In genomic region chr5:55578771-55579170, GRCh38 we compare ENCODE assay signal across 19 cellular contexts. TPM values are rescaled to one million over a fixed set of nuclear protein-coding genes. Genes with fewer than 3 reads are reported as not detected.
DNase-seq lines count a peak whose midpoint lies in the region; ATAC-seq, FAIRE-seq and TF ChIP-seq lines count a peak whose summit lies in the region.
"Had no signal": no experiment of that assay in that cellular context is flagged by ENCODE, and none has a peak within 500 bp of the region (broad histone marks: within the 10 kb centered on the region; RNA-seq: fewer than 3 reads in every experiment).

No MANE protein-coding gene starts in this region.

- H3K27ac ChIP-seq in heart right ventricle: peak overlapping the region; percentile 63 to 93 (median 77)
- peak overlapping the region; percentile 50 for H3K27ac ChIP-seq in psoas muscle

- H3K36me3 ChIP-seq in heart right ventricle (no peaks in the 10 kb centered on the region), psoas muscle (ENCODE audit: insufficient read depth in 1 of 2, low read depth in 1 of 2) (no peaks in the 10 kb centered on the region)

- H3K4me1 ChIP-seq in heart right ventricle: peaks cover 14 to 61% (median 56%) of the 10 kb centered on the region in 9 donors
- H3K4me1 ChIP-seq in psoas muscle: peaks cover 29% of the 10 kb centered on the region

- no peak for FAIRE-seq in H54 (lab: Jason Lieb, UNC)
- FAIRE-seq: G401.6, GM12892 had no signal

- no peak for TF ChIP-seq POLR2A in H54 (IDR thresholded peaks at IDR 0.05; ENCODE audit: low read depth, low read length)

- no peak for TF ChIP-seq CTCF in heart right ventricle (IDR thresholded peaks at IDR 0.05)
- no peak for TF ChIP-seq CTCF in psoas muscle (IDR thresholded peaks at IDR 0.05)

- H3K4me3 ChIP-seq in heart right ventricle (no peak overlapping the region), psoas muscle (no peak overlapping the region)
- H3K4me3 ChIP-seq: lung had no signal

- intact Hi-C loops in heart right ventricle (cut with DNase I) (loop anchor here in 2 of 10 donors (5.0 kb wide), 2 partner anchors 41 to 1064 kb away; no protein-coding TSS in a partner anchor), psoas muscle (cut with DNase I) (no loop called here)

- no peaks in the 10 kb centered on the region for H3K27me3 ChIP-seq in heart right ventricle
- no peaks in the 10 kb centered on the region for H3K27me3 ChIP-seq in psoas muscle (ENCODE audit: insufficient read depth in 3 of 3, low read length in 2 of 3)

- DNase-seq in H54 (ENCODE audit: insufficient read length, low spot score): peak; percentile 33
- peak; percentile 70 for DNase-seq in amniotic epithelial cell (ENCODE audit: low read depth)
- DNase-seq in heart right ventricle: peak in 1 of 2 donors; percentile 32
- DNase-seq in psoas muscle: no peak
- no peak for DNase-seq in NCI-H1417 (lab: John Stamatoyannopoulos, UW)
- no peak for DNase-seq in iPS-NIHi7 (ENCODE audit: extremely low spot score)
- DNase-seq: activated CD4-positive, alpha-beta T cell treated with anti-CD3 and anti-CD28 coated beads for 1 hour; activated gamma-delta T cell treated with Interleukin-2 at 50 U/mL for 16 hours; H7; Karpas-422; natural killer cell; NCI-H1436 treated with DMSO at 0.1 percent for 48 hours; SHP77 treated with DMSO at 0.1 percent for 48 hours; substantia nigra had no signal

- no peaks in the 10 kb centered on the region for H3K9me3 ChIP-seq in heart right ventricle
- no peaks in the 10 kb centered on the region for H3K9me3 ChIP-seq in psoas muscle

- ATAC-seq in heart right ventricle: peak; percentile 63 to 89 (median 82)
- ATAC-seq in psoas muscle: peak; percentile 91 to 94 (median 93)
- no peak for ATAC-seq in GM19397 (IDR thresholded peaks at IDR 0.05; ENCODE audit: unreplicated experiment)
- no peak for ATAC-seq in HG02798 (IDR thresholded peaks at IDR 0.05; ENCODE audit: poor library complexity, unreplicated experiment)
- ATAC-seq: natural killer cell had no signal

RNA-seq across cellular contexts. Expression of gene PLPP1, which starts 44.0 kb away (rescaled TPM):
- 100 to 1,000 TPM in 1 of 10 donors, 10 to 100 TPM in 9; 58.7 to 111 (median 75.4) TPM for total RNA-seq in heart right ventricle
- polyA plus RNA-seq in heart right ventricle: 100 to 1,000 TPM in 1 of 2 donors, 10 to 100 TPM in 1; 90.2 to 110 TPM
- 10 to 100 TPM; 25.4 to 57.3 (median 37.6) TPM for total RNA-seq in psoas muscle
- 10 to 100 TPM; 22.0 to 81.5 (median 46.1) TPM for polyA plus RNA-seq in psoas muscle

Comparison
In these comparisons a context has a peak if more than half of its experiments do, and no peak if none do; other contexts are left out.
1. DNase-seq: peak in H54 (single experiment) and amniotic epithelial cell (single experiment); none in psoas muscle (0 of 2), NCI-H1417 (0 of 3) and iPS-NIHi7 (single experiment).
2. ATAC-seq: peak in heart right ventricle (8 of 8) and psoas muscle (4 of 4); none in GM19397 (single experiment) and HG02798 (single experiment).